In genomic region chr5:150044712-150045111, GRCh38 we compare ENCODE assay signal across 1 cellular context.
TF ChIP-seq lines count a peak whose summit lies in the region.

No MANE protein-coding gene starts in this region.

TF ChIP-seq in endothelial cell of umbilical vein, 7 proteins besides CTCF, POLR2A, EP300 and RAD21:
- TF ChIP-seq JUN (IDR thresholded peaks at IDR 0.05; ENCODE audit: borderline replicate concordance, insufficient read depth, insufficient read length, low read depth) (no peak), EZH2 (IDR thresholded peaks at IDR 0.05; ENCODE audit: borderline replicate concordance, low read depth, low read length, severe bottlenecking) (no peak), FOS (IDR thresholded peaks at IDR 0.05; ENCODE audit: borderline replicate concordance, insufficient read depth, low read length) (no peak), MYC (IDR thresholded peaks at IDR 0.05; ENCODE audit: low read depth, low read length) (no peak), POLR2AphosphoS5 (IDR thresholded peaks at IDR 0.05; ENCODE audit: insufficient read depth, low read depth, low read length) (no peak), MAX (IDR thresholded peaks at IDR 0.05; ENCODE audit: insufficient read depth, insufficient read length) (no peak), GATA2 (IDR thresholded peaks at IDR 0.05; ENCODE audit: insufficient read depth, insufficient read length, low read depth, low read length) (no peak)
